In the genomic region with DNA sequence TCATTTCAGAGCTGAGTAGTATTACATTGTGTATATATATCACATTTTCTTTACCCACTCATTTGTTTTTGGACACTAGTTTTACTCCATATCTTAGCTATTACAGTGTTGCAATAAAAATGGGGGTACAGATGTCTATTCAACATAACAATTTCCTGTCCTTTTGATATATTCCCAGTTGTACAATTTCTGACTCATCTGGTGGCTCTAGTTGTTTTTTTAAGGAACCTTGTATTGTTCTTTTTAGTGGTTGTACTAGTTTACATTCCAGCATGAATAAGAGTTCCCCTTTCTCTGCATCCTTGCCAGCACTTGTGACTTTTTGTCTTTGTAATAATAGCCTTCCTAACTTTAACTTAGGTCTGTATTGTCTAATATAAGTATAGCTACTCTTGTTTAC, we compare ENCODE assay signal across 16 cellular contexts.
"Had no signal": no experiment of that assay in that cellular context is flagged by ENCODE, and none has a peak within 500 bp of the region (broad histone marks: within the 10 kb centered on the region; RNA-seq: fewer than 3 reads in every experiment).

No MANE protein-coding gene starts in this region.

- DNase-seq: activated CD4-positive, alpha-beta T cell treated with anti-CD3 and anti-CD28 coated beads for 36 hours; activated CD4-positive, alpha-beta T cell treated with anti-CD3 and anti-CD28 coated beads, Interleukin-2, amount 50 U/mL, for 48 hours; activated gamma-delta T cell treated with Interleukin-2 at 50 U/mL for 16 hours; adrenal gland; effector memory CD4-positive, alpha-beta T cell; esophagus squamous epithelium; gastrocnemius medialis; head of caudate nucleus; kidney; stimulated activated CD4-positive, alpha-beta T cell treated with anti-CD3 and anti-CD28 coated beads, Interleukin-4, amount 100 ng/mL, for 1 hour; stimulated activated naive CD8-positive, alpha-beta T cell treated with anti-CD3 and anti-CD28 coated beads, Interleukin-15, amount 100 ng/mL, for 72 hours; transverse colon had no signal

- H3K4me3 ChIP-seq: adrenal gland, cardiac muscle cell, esophagus squamous epithelium, gastrocnemius medialis, right atrium auricular region, smooth muscle cell, suprapubic skin, transverse colon had no signal
